ENCODE assay signal across 11 cellular contexts in the genomic region with DNA sequence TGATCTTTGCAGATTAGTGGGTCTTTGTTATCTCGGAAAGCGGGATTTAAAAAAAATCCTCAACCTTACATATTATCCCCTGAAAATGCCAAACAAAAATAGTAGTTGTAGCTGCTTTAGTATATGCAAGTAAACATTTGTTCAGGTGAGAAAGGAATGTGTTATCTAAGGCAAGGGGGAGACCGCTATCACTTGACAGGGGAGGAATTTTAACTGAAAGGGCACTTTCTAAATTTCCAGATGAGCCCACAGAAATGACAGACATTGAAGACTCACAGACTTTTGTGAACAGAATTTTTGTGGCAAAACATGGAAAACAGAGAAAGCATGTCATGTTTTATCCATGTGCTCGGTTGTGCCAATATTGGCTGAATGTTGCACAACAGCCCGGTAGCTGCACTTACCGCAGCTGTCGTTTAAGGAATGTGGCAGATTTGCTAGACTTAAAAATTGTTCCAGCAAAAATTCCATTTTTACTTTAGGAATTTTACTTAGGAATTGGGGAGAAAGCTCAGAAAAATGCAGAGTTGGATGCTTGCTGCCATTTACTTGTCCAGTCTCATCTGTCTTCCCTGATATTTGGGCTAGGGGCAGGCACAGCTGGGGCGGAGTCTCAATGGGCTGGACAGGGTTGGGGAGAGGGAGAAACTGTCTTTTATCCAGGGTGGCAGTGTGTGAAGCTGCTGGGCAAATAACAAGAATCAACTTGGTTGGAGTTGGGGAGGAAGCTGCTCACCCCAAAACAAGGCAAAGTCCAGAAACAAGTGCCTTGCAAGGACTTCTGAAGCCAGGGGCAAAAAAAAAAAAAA.
A peak's percentile ranks its signal among the peaks of the same experiment; 100 is the strongest.
DNase-seq lines count a peak whose midpoint lies in the region; ATAC-seq, FAIRE-seq and TF ChIP-seq lines count a peak whose summit lies in the region.
"Had no signal": no experiment of that assay in that cellular context is flagged by ENCODE, and none has a peak within 500 bp of the region (broad histone marks: within the 10 kb centered on the region; RNA-seq: fewer than 3 reads in every experiment).

No MANE protein-coding gene starts in this region.

- no peak overlapping the region for H3K4ac ChIP-seq in H1 (replicated peaks; ENCODE audit: insufficient read length, low read depth, low read length)

- H3K18ac ChIP-seq in H1 (ENCODE audit: extremely low read depth, low read length): no peak overlapping the region

- no peak overlapping the region for H3K56ac ChIP-seq in H1 (replicated peaks; ENCODE audit: insufficient read length, low read depth, low read length)

- TF ChIP-seq EP300 in H1 (IDR thresholded peaks at IDR 0.05; ENCODE audit: borderline replicate concordance in 1 of 2, low read depth in 2 of 2, low read length in 2 of 2): no peak

- no peaks in the 10 kb centered on the region for H4K20me1 ChIP-seq in H1 (replicated peaks in 1 of 2; ENCODE audit: control insufficient read depth in 1 of 2, insufficient read depth in 2 of 2, low read length in 2 of 2)
- H4K20me1 ChIP-seq: BLaER1 treated with 17β-estradiol and CSF1 and Interleukin-3, amounts not matched to agents 10 nM and 100 nM had no signal

- H3K4me3 ChIP-seq in AG04450 (ENCODE audit: low read depth, low read length) (no peak overlapping the region), H1 (ENCODE audit: extremely low read depth in 1 of 4, insufficient read depth in 2 of 4, low read depth in 3 of 4, low read length in 4 of 4) (no peak overlapping the region)
- H3K4me3 ChIP-seq: BLaER1 treated with 17β-estradiol and CSF1 and Interleukin-3, amounts not matched to agents 10 nM and 100 nM had no signal

- H3K9ac ChIP-seq in H1 (replicated peaks in 1 of 4; ENCODE audit: extremely low read depth in 1 of 4, low read depth in 3 of 4, low read length in 3 of 4): no peak overlapping the region

- FAIRE-seq in H1 (lab: Jason Lieb, UNC): peak; percentile 24

- WGBS in H1 (ENCODE audit: extremely low coverage in 1 of 2, insufficient coverage in 1 of 2, insufficient read length in 1 of 2, insufficient replicate concordance in 2 of 2, low coverage in 1 of 2, low lambda C conversion rate in 2 of 2, missing lambda C conversion rate in 1 of 2), 2 experiments: 85% methylated on average over 8 of the region's 8 CpGs; no CpG with 5 or more reads in 1 of the 2 experiments

- H3K79me2 ChIP-seq in H1 (ENCODE audit: control insufficient read depth in 1 of 2, insufficient read depth in 2 of 2, low read length in 2 of 2): no peaks in the 10 kb centered on the region

- H3K23me2 ChIP-seq in H1 (ENCODE audit: low read depth, low read length): no peaks in the 10 kb centered on the region

- TF ChIP-seq RAD21 in H1 (IDR thresholded peaks at IDR 0.05 in 1 of 2, conservative IDR thresholded peaks at IDR 0.05 in 1 of 2; ENCODE audit: low read depth in 2 of 2, low read length in 2 of 2): no peak

- no peak overlapping the region for H3K23ac ChIP-seq in H1 (ENCODE audit: insufficient read length)

- no peak for TF ChIP-seq POLR2A in H1 (IDR thresholded peaks at IDR 0.05; ENCODE audit: control extremely low read depth in 1 of 2, low read depth in 2 of 2, low read length in 2 of 2)

- no peak overlapping the region for H2BK5ac ChIP-seq in H1 (ENCODE audit: low read depth, low read length)

- no peak overlapping the region for H2BK15ac ChIP-seq in H1 (ENCODE audit: low read length)

- no peak overlapping the region for H3K14ac ChIP-seq in H1 (ENCODE audit: insufficient read length)

- H3K9me3 ChIP-seq in AG04450 (ENCODE audit: control insufficient read depth, insufficient read depth, low read length) (no peaks in the 10 kb centered on the region), H1 (ENCODE audit: insufficient read depth in 2 of 2, low read depth in 1 of 2, low read length in 1 of 2) (no peaks in the 10 kb centered on the region)

- no peak overlapping the region for H2BK120ac ChIP-seq in H1 (replicated peaks; ENCODE audit: low read depth, low read length)

- TF ChIP-seq CTCF in AG04450 (IDR thresholded peaks at IDR 0.05; ENCODE audit: low read depth, low read length): no peak
- TF ChIP-seq CTCF in H1 (IDR thresholded peaks at IDR 0.05; ENCODE audit: control extremely low read depth in 1 of 3, insufficient read depth in 1 of 3, low read depth in 1 of 3, low read length in 3 of 3): no peak

- H4K8ac ChIP-seq in H1 (ENCODE audit: extremely low read depth, insufficient read depth, low read length): no peak overlapping the region

- POLR2A ChIA-PET in AG04450 (lab: Yijun Ruan, JAX) (interaction anchor here (0.7 to 1.2 kb wide), 3 partner anchors 34 to 94 kb away, joined by 3 to 14 read pairs (median 4); a partner anchor contains a TSS), H1 (lab: Charles Lee; ENCODE audit: partially characterized antibody) (no interaction called here)

- CTCF ChIA-PET in AG04450 (lab: Charles Lee) (interaction anchor here (0.7 kb wide), 1 partner anchor 168 kb away, joined by 10 read pairs; no protein-coding TSS in a partner anchor), H1 (lab: Charles Lee; ENCODE audit: partially characterized antibody) (interaction anchor here (0.6 to 1.0 kb wide), 2 partner anchors 45 to 108 kb away, joined by 3 read pairs; no protein-coding TSS in a partner anchor)

- H3K27me3 ChIP-seq in AG04450 (ENCODE audit: control insufficient read depth, insufficient read depth, low read length): no peaks in the 10 kb centered on the region
- no peaks in the 10 kb centered on the region for H3K27me3 ChIP-seq in H1 (replicated peaks in 1 of 4; ENCODE audit: control insufficient read depth in 3 of 4, extremely low read depth in 1 of 4, insufficient read depth in 3 of 4, low read length in 3 of 4)

- no peak overlapping the region for H2AFZ ChIP-seq in H1 (ENCODE audit: low read length)

- no peak overlapping the region for H2BK12ac ChIP-seq in H1 (ENCODE audit: low read depth, low read length)

- DNase-seq in AG04450 (ENCODE audit: low read depth, low spot score): no peak
- DNase-seq in MV-4-11 (lab: John Stamatoyannopoulos, UW): peak; percentile 48
- no peak for DNase-seq in H1 (ENCODE audit: low read depth in 1 of 2, low spot score in 2 of 2)
- peak; percentile 20 for DNase-seq in mucosa of gallbladder (ENCODE audit: low spot score)
- DNase-seq in cerebellar cortex (ENCODE audit: low spot score): no peak
- DNase-seq: activated CD4-positive, alpha-beta T cell treated with anti-CD3 and anti-CD28 coated beads for 4 hours; NCI-H1694 treated with DMSO at 0.1 percent for 48 hours had no signal

- no peak overlapping the region for H4K91ac ChIP-seq in H1 (replicated peaks; ENCODE audit: insufficient read length, low read length)

- ATAC-seq in HG02870 (IDR thresholded peaks at IDR 0.05; ENCODE audit: unreplicated experiment) (no peak), GM19467 (IDR thresholded peaks at IDR 0.05; ENCODE audit: unreplicated experiment) (no peak), GM18909 (IDR thresholded peaks at IDR 0.05; ENCODE audit: poor library complexity, unreplicated experiment) (no peak)

- H2BK20ac ChIP-seq in H1 (ENCODE audit: low read length): no peak overlapping the region

- no peaks in the 10 kb centered on the region for H3K79me1 ChIP-seq in H1 (ENCODE audit: low read depth, low read length)

- peak overlapping the region; percentile 77 for H3K27ac ChIP-seq in AG04450 (ENCODE audit: low read depth, low read length)
- H3K27ac ChIP-seq in H1 (ENCODE audit: low read depth, low read length): no peak overlapping the region

- no peak overlapping the region; a peak in 1 of 4 replicates for H3K4me2 ChIP-seq in H1 (ENCODE audit: insufficient read depth in 1 of 2, low read depth in 2 of 2, low read length in 2 of 2)

- H3K36me3 ChIP-seq in H1 (ENCODE audit: control insufficient read depth in 2 of 4, insufficient read depth in 4 of 4, low read length in 3 of 4): no peaks in the 10 kb centered on the region
- H3K36me3 ChIP-seq: BLaER1 treated with 17β-estradiol and CSF1 and Interleukin-3, amounts not matched to agents 10 nM and 100 nM had no signal

- no peak overlapping the region for H2AK5ac ChIP-seq in H1 (ENCODE audit: low read depth, low read length)

- H4K5ac ChIP-seq in H1 (ENCODE audit: insufficient read length, low read depth, low read length): no peak overlapping the region

- H3K4me1 ChIP-seq in H1 (replicated peaks in 1 of 4; ENCODE audit: control insufficient read depth in 3 of 4, insufficient read depth in 4 of 4, low read length in 3 of 4): no peaks in the 10 kb centered on the region

TF ChIP-seq in H1, 55 proteins besides CTCF, POLR2A, EP300 and RAD21:
- TF ChIP-seq SAP30 (IDR thresholded peaks at IDR 0.05; ENCODE audit: insufficient read depth, insufficient replicate concordance, low read length): no peak
- no peak for TF ChIP-seq GTF2F1 (IDR thresholded peaks at IDR 0.05; ENCODE audit: borderline replicate concordance, low read depth, low read length)
- TF ChIP-seq TCF12 (IDR thresholded peaks at IDR 0.05; ENCODE audit: low read depth, low read length): no peak
- no peak for TF ChIP-seq SIN3A (conservative IDR thresholded peaks at IDR 0.05 in 1 of 2, IDR thresholded peaks at IDR 0.05 in 1 of 2; ENCODE audit: low read depth in 1 of 2, low read length in 2 of 2)
- TF ChIP-seq KDM1A (IDR thresholded peaks at IDR 0.05; ENCODE audit: borderline replicate concordance, low read length): no peak
- TF ChIP-seq, protein P1, sequence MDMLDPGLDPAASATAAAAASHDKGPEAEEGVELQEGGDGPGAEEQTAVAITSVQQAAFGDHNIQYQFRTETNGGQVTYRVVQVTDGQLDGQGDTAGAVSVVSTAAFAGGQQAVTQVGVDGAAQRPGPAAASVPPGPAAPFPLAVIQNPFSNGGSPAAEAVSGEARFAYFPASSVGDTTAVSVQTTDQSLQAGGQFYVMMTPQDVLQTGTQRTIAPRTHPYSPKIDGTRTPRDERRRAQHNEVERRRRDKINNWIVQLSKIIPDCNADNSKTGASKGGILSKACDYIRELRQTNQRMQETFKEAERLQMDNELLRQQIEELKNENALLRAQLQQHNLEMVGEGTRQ (IDR thresholded peaks at IDR 0.05; ENCODE audit: low read length): no peak
- no peak for TF ChIP-seq HDAC6 (IDR thresholded peaks at IDR 0.05; ENCODE audit: low read depth, low read length)
- TF ChIP-seq KDM4A (IDR thresholded peaks at IDR 0.05; ENCODE audit: low read depth, low read length, severe bottlenecking): no peak
- TF ChIP-seq RFX5 (IDR thresholded peaks at IDR 0.05; ENCODE audit: borderline replicate concordance, low read depth, low read length): no peak
- TF ChIP-seq, protein P2, sequence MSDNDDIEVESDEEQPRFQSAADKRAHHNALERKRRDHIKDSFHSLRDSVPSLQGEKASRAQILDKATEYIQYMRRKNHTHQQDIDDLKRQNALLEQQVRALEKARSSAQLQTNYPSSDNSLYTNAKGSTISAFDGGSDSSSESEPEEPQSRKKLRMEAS (IDR thresholded peaks at IDR 0.05): no peak

Comparison
In these comparisons a context has a peak if more than half of its experiments do, and no peak if none do; other contexts are left out.
1. DNase-seq: peak in MV-4-11 (single experiment) and mucosa of gallbladder (single experiment); none in AG04450 (single experiment), H1 (0 of 2) and cerebellar cortex (single experiment).